Comparison of ENCODE assay signal across 8 cellular contexts in the genomic region with DNA sequence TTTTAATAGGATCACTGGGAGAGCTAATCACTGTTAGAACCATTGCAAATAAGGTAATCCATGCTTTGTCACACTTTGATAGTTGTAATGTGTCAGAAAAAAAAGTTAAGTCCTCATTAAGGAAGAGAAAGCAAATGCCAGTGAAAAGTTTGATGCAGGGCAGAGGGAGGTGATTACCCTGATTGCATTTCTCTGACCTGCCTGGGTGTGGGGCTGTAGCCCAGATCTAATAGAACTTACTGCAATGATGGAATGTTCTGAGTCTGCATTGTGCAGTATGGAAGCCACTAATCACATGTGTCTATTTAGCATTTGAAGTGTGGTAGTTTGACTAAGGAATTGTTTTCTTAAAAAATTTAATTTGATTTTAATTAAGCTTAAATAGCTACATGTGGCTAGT.
A peak's percentile ranks its signal among the peaks of the same experiment; 100 is the strongest.
DNase-seq lines count a peak whose midpoint lies in the region; ATAC-seq and TF ChIP-seq lines count a peak whose summit lies in the region.

No MANE protein-coding gene starts in this region.

- no peak overlapping the region for H3K4me3 ChIP-seq in WERI-Rb-1 (ENCODE audit: low read depth, low read length)
- no peak overlapping the region for H3K4me3 ChIP-seq in testis

- H3K4me1 ChIP-seq in testis = no peaks in the 10 kb centered on the region

- H3K36me3 ChIP-seq in WERI-Rb-1 (no peaks in the 10 kb centered on the region), testis (ENCODE audit: low read depth, missing control alignments) (no peaks in the 10 kb centered on the region)

- peak; percentile 54 for ATAC-seq in HG03439 (IDR thresholded peaks at IDR 0.05; ENCODE audit: unreplicated experiment)
- no peak for ATAC-seq in HG02981 (IDR thresholded peaks at IDR 0.05; ENCODE audit: unreplicated experiment)

- DNase-seq in SIG-M5 treated with dmso at 0.1 percent for 504 hours (lab: John Stamatoyannopoulos, UW; ENCODE audit: unreplicated experiment) (peak; percentile 9), SIG-M5 (lab: John Stamatoyannopoulos, UW) (no peak), WERI-Rb-1 (peak; percentile 9), testis (peak; percentile 49), amniotic stem cell (lab: John Stamatoyannopoulos, UW) (no peak)
- DNase-seq in activated effector memory CD4-positive, alpha-beta T cell treated with Interleukin-2 at 50 U/mL for 16 hours = no peak

- intact Hi-C loops in testis (cut with DNase I; ENCODE audit: low total_unique reads) = no loop called here

- H3K27me3 ChIP-seq in WERI-Rb-1 (ENCODE audit: insufficient read depth, low read depth, severe bottlenecking) (peaks cover 52% of the 10 kb centered on the region), testis (no peaks in the 10 kb centered on the region)

- H3K9me3 ChIP-seq in WERI-Rb-1 (ENCODE audit: severe bottlenecking) = no peaks in the 10 kb centered on the region
- H3K9me3 ChIP-seq in testis = no peaks in the 10 kb centered on the region

- TF ChIP-seq POLR2A in testis (IDR thresholded peaks at IDR 0.05) = no peak

- TF ChIP-seq CTCF in WERI-Rb-1 (IDR thresholded peaks at IDR 0.05; ENCODE audit: low read depth, low read length) (peak; percentile 48), testis (IDR thresholded peaks at IDR 0.05) (peak; percentile 22 to 41 (median 37))

- no peak overlapping the region for H3K27ac ChIP-seq in WERI-Rb-1
- no peak overlapping the region for H3K27ac ChIP-seq in testis

Comparison
In these comparisons a context has a peak if more than half of its experiments do, and no peak if none do; other contexts are left out.
1. DNase-seq: peak in SIG-M5 treated with dmso at 0.1 percent for 504 hours (single experiment), WERI-Rb-1 (single experiment) and testis (single experiment); none in SIG-M5 (single experiment), activated effector memory CD4-positive, alpha-beta T cell treated with Interleukin-2 at 50 U/mL for 16 hours (single experiment) and amniotic stem cell (single experiment).